9 cellular contexts compared by ENCODE assay signal in genomic region chr3:33791477-33792166, GRCh38. TPM values are rescaled to one million over a fixed set of nuclear protein-coding genes. Genes with fewer than 3 reads are reported as not detected.
A peak's percentile ranks its signal among the peaks of the same experiment; 100 is the strongest.
DNase-seq lines count a peak whose midpoint lies in the region; ATAC-seq, FAIRE-seq and TF ChIP-seq lines count a peak whose summit lies in the region.
"Had no signal": no experiment of that assay in that cellular context is flagged by ENCODE, and none has a peak within 500 bp of the region (broad histone marks: within the 10 kb centered on the region; RNA-seq: fewer than 3 reads in every experiment).

No MANE protein-coding gene starts in this region.

- no peaks in the 10 kb centered on the region for H3K9me3 Mint-ChIP-seq in activated CD4-positive, alpha-beta memory T cell treated with anti-CD3 and anti-CD28 coated beads for 36 hours
- H3K9me3 Mint-ChIP-seq in naive thymus-derived CD4-positive, alpha-beta T cell: no peaks in the 10 kb centered on the region

- no peaks in the 10 kb centered on the region for H3K27me3 ChIP-seq in naive thymus-derived CD4-positive, alpha-beta T cell (ENCODE audit: control insufficient read depth in 2 of 2, insufficient read depth in 2 of 2, low read length in 2 of 2)
- no peaks in the 10 kb centered on the region for H3K27me3 ChIP-seq in dorsolateral prefrontal cortex

- peaks cover 8% of the 10 kb centered on the region for H3K4me1 Mint-ChIP-seq in activated CD4-positive, alpha-beta memory T cell treated with anti-CD3 and anti-CD28 coated beads for 36 hours (ENCODE audit: low read depth)
- H3K4me1 Mint-ChIP-seq in naive thymus-derived CD4-positive, alpha-beta T cell: peaks cover 3 to 19% (median 12%) of the 10 kb centered on the region in 7 donors

- intact Hi-C loops in activated CD4-positive, alpha-beta memory T cell treated with anti-CD3 and anti-CD28 coated beads for 36 hours (cut with micrococcal nuclease): loop anchor here (10.0 kb wide), 3 partner anchors 677 to 1107 kb away; partner anchors contain the start of genes CCR4, CNOT10 and CRTAP
- intact Hi-C loops in naive thymus-derived CD4-positive, alpha-beta T cell (cut with micrococcal nuclease): no loop called here
- intact Hi-C loops in dorsolateral prefrontal cortex (cut with DNase I): loop anchor here in 1 of 2 donors (10.0 kb wide), 3 partner anchors 157 to 677 kb away; partner anchors contain the start of gene CRTAP

- no peaks in the 10 kb centered on the region for H3K9me3 ChIP-seq in naive thymus-derived CD4-positive, alpha-beta T cell (ENCODE audit: control insufficient read depth in 2 of 3, low read length in 3 of 3)

- peaks cover 5% of the 10 kb centered on the region for H3K27me3 Mint-ChIP-seq in activated CD4-positive, alpha-beta memory T cell treated with anti-CD3 and anti-CD28 coated beads for 36 hours
- peaks cover 5 to 33% (median 8%) of the 10 kb centered on the region in 5 donors for H3K27me3 Mint-ChIP-seq in naive thymus-derived CD4-positive, alpha-beta T cell

- peak; percentile 15 for FAIRE-seq in GM18507 (lab: Jason Lieb, UNC)

- ATAC-seq in naive thymus-derived CD4-positive, alpha-beta T cell: peak; percentile 87
- no peak for ATAC-seq in HG02938 (IDR thresholded peaks at IDR 0.05; ENCODE audit: unreplicated experiment)
- no peak for ATAC-seq in HG02678 (IDR thresholded peaks at IDR 0.05; ENCODE audit: unreplicated experiment)

- CTCF ChIA-PET in activated CD4-positive, alpha-beta memory T cell treated with anti-CD3 and anti-CD28 coated beads for 36 hours (lab: Charles Lee): interaction anchor here (1.0 to 1.2 kb wide), 3 partner anchors 8 to 159 kb away, joined by 3 read pairs; no protein-coding TSS in a partner anchor
- CTCF ChIA-PET in naive thymus-derived CD4-positive, alpha-beta T cell (lab: Charles Lee): interaction anchor here (1.2 kb wide), 1 partner anchor 156 kb away, joined by 3 read pairs; no protein-coding TSS in a partner anchor

- no peak overlapping the region for H3K4me3 ChIP-seq in Jurkat, Clone E6-1 (ENCODE audit: low read length)
- no peak overlapping the region for H3K4me3 ChIP-seq in naive thymus-derived CD4-positive, alpha-beta T cell (ENCODE audit: low read length)
- no peak overlapping the region for H3K4me3 ChIP-seq in dorsolateral prefrontal cortex

- no peak for DNase-seq in GM18507 (ENCODE audit: extremely low spot score, insufficient read length, low read depth)
- DNase-seq in Jurkat, Clone E6-1 (ENCODE audit: low read depth, low spot score): peak; percentile 32
- DNase-seq in activated CD4-positive, alpha-beta memory T cell treated with anti-CD3 and anti-CD28 coated beads for 36 hours: peak; percentile 44
- DNase-seq in naive thymus-derived CD4-positive, alpha-beta T cell: no peak
- no peak for DNase-seq in dorsolateral prefrontal cortex
- DNase-seq in kidney glomerular epithelial cell (lab: John Stamatoyannopoulos, UW): no peak
- DNase-seq: activated CD4-positive, alpha-beta T cell treated with anti-CD3 and anti-CD28 coated beads, Interleukin-2, amount 50 U/mL, for 48 hours had no signal

- POLR2A ChIA-PET in activated CD4-positive, alpha-beta memory T cell treated with anti-CD3 and anti-CD28 coated beads for 36 hours (lab: Charles Lee): no interaction called here
- POLR2A ChIA-PET in naive thymus-derived CD4-positive, alpha-beta T cell (lab: Charles Lee): no interaction called here

- no peak for TF ChIP-seq CTCF in dorsolateral prefrontal cortex (IDR thresholded peaks at IDR 0.05 in 54 of 56, conservative IDR thresholded peaks at IDR 0.05 in 2 of 56; ENCODE audit: low read depth in 1 of 56, partially characterized antibody in 56 of 56)

- H3K36me3 Mint-ChIP-seq in activated CD4-positive, alpha-beta memory T cell treated with anti-CD3 and anti-CD28 coated beads for 36 hours: no peaks in the 10 kb centered on the region
- no peaks in the 10 kb centered on the region for H3K36me3 Mint-ChIP-seq in naive thymus-derived CD4-positive, alpha-beta T cell

- H3K36me3 ChIP-seq in naive thymus-derived CD4-positive, alpha-beta T cell (ENCODE audit: control insufficient read depth in 2 of 3, insufficient read depth in 3 of 3, low read length in 3 of 3): no peaks in the 10 kb centered on the region

- no peaks in the 10 kb centered on the region for H3K4me1 ChIP-seq in naive thymus-derived CD4-positive, alpha-beta T cell (ENCODE audit: control insufficient read depth in 2 of 2, insufficient read depth in 2 of 2, low read length in 2 of 2)

- no peak overlapping the region for H3K4me3 Mint-ChIP-seq in activated CD4-positive, alpha-beta memory T cell treated with anti-CD3 and anti-CD28 coated beads for 36 hours
- no peak overlapping the region for H3K4me3 Mint-ChIP-seq in naive thymus-derived CD4-positive, alpha-beta T cell

- no peak overlapping the region for H3K27ac Mint-ChIP-seq in activated CD4-positive, alpha-beta memory T cell treated with anti-CD3 and anti-CD28 coated beads for 36 hours
- peak overlapping the region in 1 of 9 donors; percentile 53 for H3K27ac Mint-ChIP-seq in naive thymus-derived CD4-positive, alpha-beta T cell

- no peak overlapping the region for H3K27ac ChIP-seq in naive thymus-derived CD4-positive, alpha-beta T cell (ENCODE audit: low read depth, low read length)
- H3K27ac ChIP-seq in dorsolateral prefrontal cortex: no peak overlapping the region

RNA-seq across cellular contexts. Expression of gene PDCD6IP, which starts 6.8 kb away (rescaled TPM):
- 151 TPM for polyA plus RNA-seq in Jurkat, Clone E6-1 (2012; ENCODE audit: insufficient read depth, insufficient read length)
- total RNA-seq in activated CD4-positive, alpha-beta memory T cell treated with anti-CD3 and anti-CD28 coated beads for 36 hours: 100 to 1,000 TPM; 163 to 168 TPM
- 100 to 1,000 TPM; 139 to 221 (median 202) TPM for total RNA-seq in naive thymus-derived CD4-positive, alpha-beta T cell
- polyA plus RNA-seq in naive thymus-derived CD4-positive, alpha-beta T cell: 10 to 100 TPM; 60.3 to 75.1 TPM
- total RNA-seq in dorsolateral prefrontal cortex: 100 to 1,000 TPM; 129 to 240 (median 172) TPM

Comparison
In these comparisons a context has a peak if more than half of its experiments do, and no peak if none do; other contexts are left out.
1. DNase-seq: peak in Jurkat, Clone E6-1 (single experiment) and activated CD4-positive, alpha-beta memory T cell treated with anti-CD3 and anti-CD28 coated beads for 36 hours (single experiment); none in GM18507 (single experiment), naive thymus-derived CD4-positive, alpha-beta T cell (0 of 9), dorsolateral prefrontal cortex (0 of 10) and kidney glomerular epithelial cell (single experiment).